ENCODE assay signal across 11 cellular contexts in genomic region chr4:97585274-97585673, GRCh38.
"Had no signal": no experiment of that assay in that cellular context is flagged by ENCODE, and none has a peak within 500 bp of the region (broad histone marks: within the 10 kb centered on the region; RNA-seq: fewer than 3 reads in every experiment).

No MANE protein-coding gene starts in this region.

- H3K27ac Mint-ChIP-seq: H9, HFFc6, IgD-negative memory B cell had no signal

- H3K27ac ChIP-seq: GM23248, HL-60, KMS-11 had no signal

- DNase-seq: GM23248, GOT3, H9, HCEC 1CT, HFFc6, Karpas-422, KBM-7 had no signal

- H3K9ac ChIP-seq: GM23248, KMS-11 had no signal

- ATAC-seq: HepG2 had no signal

- H2AFZ ChIP-seq: GM23248 had no signal

- H3K4me1 Mint-ChIP-seq: H9, IgD-negative memory B cell had no signal

- H3K4me2 ChIP-seq: KMS-11 had no signal

- H3K4me3 Mint-ChIP-seq: H9, HFFc6, IgD-negative memory B cell had no signal

- H3K27me3 Mint-ChIP-seq: IgD-negative memory B cell had no signal

- H3K4me3 ChIP-seq: GM23248 had no signal

- H3K9me3 Mint-ChIP-seq: H9, IgD-negative memory B cell had no signal
